In genomic region chr18:34098109-34098508, GRCh38 we compare ENCODE assay signal across 15 cellular contexts.
"Had no signal": no experiment of that assay in that cellular context is flagged by ENCODE, and none has a peak within 500 bp of the region (broad histone marks: within the 10 kb centered on the region; RNA-seq: fewer than 3 reads in every experiment).

No MANE protein-coding gene starts in this region.

- H3K4me1 Mint-ChIP-seq: activated naive CD8-positive, alpha-beta T cell treated with anti-CD3 and anti-CD28 coated beads, Interleukin-2, amount 50 U/mL, for 24 hours; stimulated activated naive CD8-positive, alpha-beta T cell treated with anti-CD3 and anti-CD28 coated beads, Interleukin-15, amount 100 ng/mL, for 72 hours had no signal

- H3K27ac ChIP-seq: foreskin keratinocyte, lower lobe of right lung had no signal

- H3K36me3 ChIP-seq: lower lobe of right lung had no signal

- H3K9me3 Mint-ChIP-seq: stimulated activated naive CD8-positive, alpha-beta T cell treated with anti-CD3 and anti-CD28 coated beads, Interleukin-15, amount 100 ng/mL, for 72 hours; type B pancreatic cell had no signal

- H3K27ac Mint-ChIP-seq: activated naive CD4-positive, alpha-beta T cell treated with anti-CD3 and anti-CD28 coated beads for 36 hours; activated naive CD8-positive, alpha-beta T cell treated with anti-CD3 and anti-CD28 coated beads, Interleukin-2, amount 50 U/mL, for 24 hours; stimulated activated naive CD8-positive, alpha-beta T cell treated with anti-CD3 and anti-CD28 coated beads, Interleukin-15, amount 100 ng/mL, for 72 hours; type B pancreatic cell had no signal

- H3K27me3 Mint-ChIP-seq: activated naive CD8-positive, alpha-beta T cell treated with anti-CD3 and anti-CD28 coated beads, Interleukin-2, amount 50 U/mL, for 24 hours; stimulated activated naive CD8-positive, alpha-beta T cell treated with anti-CD3 and anti-CD28 coated beads, Interleukin-15, amount 100 ng/mL, for 72 hours; type B pancreatic cell had no signal

- H3K9me3 ChIP-seq: lower lobe of right lung had no signal

- H3K4me3 ChIP-seq: lower lobe of right lung had no signal

- H3K4me1 ChIP-seq: foreskin keratinocyte, lower lobe of right lung had no signal

- ATAC-seq: activated naive CD8-positive, alpha-beta T cell treated with anti-CD3 and anti-CD28 coated beads, Interleukin-2, amount 50 U/mL, for 24 hours; foreskin keratinocyte; lower lobe of right lung; stimulated activated naive CD8-positive, alpha-beta T cell treated with anti-CD3 and anti-CD28 coated beads, Interleukin-15, amount 100 ng/mL, for 72 hours had no signal

- H3K36me3 Mint-ChIP-seq: type B pancreatic cell had no signal

- H3K4me3 Mint-ChIP-seq: activated naive CD4-positive, alpha-beta T cell treated with anti-CD3 and anti-CD28 coated beads for 36 hours; activated naive CD8-positive, alpha-beta T cell treated with anti-CD3 and anti-CD28 coated beads, Interleukin-2, amount 50 U/mL, for 24 hours; stimulated activated naive CD8-positive, alpha-beta T cell treated with anti-CD3 and anti-CD28 coated beads, Interleukin-15, amount 100 ng/mL, for 72 hours; type B pancreatic cell had no signal

- DNase-seq: activated CD4-positive, CD25-positive, alpha-beta regulatory T cell treated with anti-CD3 and anti-CD28 coated beads, Interleukin-2, amount 50 U/mL, for 72 hours; activated naive CD4-positive, alpha-beta T cell treated with anti-CD3 and anti-CD28 coated beads for 36 hours; activated naive CD8-positive, alpha-beta T cell treated with anti-CD3 and anti-CD28 coated beads, Interleukin-2, amount 50 U/mL, for 24 hours; activated T-cell treated with anti-CD3 and anti-CD28 coated beads for 4 hours; aorta; cerebellar nuclear complex; effector CD8-positive, alpha-beta T cell; foreskin keratinocyte; head of caudate nucleus; lower lobe of right lung; midbrain; stimulated activated CD4-positive, alpha-beta T cell treated with anti-CD3 and anti-CD28 coated beads, Interleukin-1b, Interleukin-23, amount 100 ng/mL, for 48 hours; stimulated activated naive CD8-positive, alpha-beta T cell treated with anti-CD3 and anti-CD28 coated beads, Interleukin-15, amount 100 ng/mL, for 72 hours; T1000 had no signal

- H3K27me3 ChIP-seq: foreskin keratinocyte had no signal
